20 cellular contexts compared by ENCODE assay signal in genomic region chr13:99289265-99289664, GRCh38. TPM values are rescaled to one million over a fixed set of nuclear protein-coding genes. Genes with fewer than 3 reads are reported as not detected.
A peak's percentile ranks its signal among the peaks of the same experiment; 100 is the strongest.
DNase-seq lines count a peak whose midpoint lies in the region; ATAC-seq and TF ChIP-seq lines count a peak whose summit lies in the region.
"Had no signal": no experiment of that assay in that cellular context is flagged by ENCODE, and none has a peak within 500 bp of the region (broad histone marks: within the 10 kb centered on the region; RNA-seq: fewer than 3 reads in every experiment).

No MANE protein-coding gene starts in this region.

- intact Hi-C loops in activated T-helper 2 cell treated with anti-CD3 and anti-CD28 coated beads, Interferon-gamma antibody, Interleukin-2, Interleukin-4, amounts not matched to agents 10 μg/mL and 5 μg/mL and 100 μg/mL, durations not matched to agents 14 hours and 24 hours and 36 hours (cut with micrococcal nuclease): loop anchor here (2.0 to 5.0 kb wide), 3 partner anchors 14 to 208 kb away; no protein-coding TSS in a partner anchor
- intact Hi-C loops in esophagus muscularis mucosa (cut with DNase I): no loop called here

- H3K9me3 ChIP-seq in CD4-positive, CD25-positive, alpha-beta regulatory T cell (ENCODE audit: control insufficient read depth in 2 of 2, low read length in 2 of 2): no peaks in the 10 kb centered on the region
- no peaks in the 10 kb centered on the region for H3K9me3 ChIP-seq in esophagus muscularis mucosa
- H3K9me3 ChIP-seq: left ventricle myocardium inferior, SK-N-SH had no signal

- H3K27me3 ChIP-seq in CD4-positive, CD25-positive, alpha-beta regulatory T cell (ENCODE audit: control insufficient read depth, insufficient read depth, low read length): no peaks in the 10 kb centered on the region
- H3K27me3 ChIP-seq in esophagus muscularis mucosa: no peaks in the 10 kb centered on the region

- peaks cover 30% of the 10 kb centered on the region for H3K36me3 ChIP-seq in CD4-positive, CD25-positive, alpha-beta regulatory T cell (ENCODE audit: control insufficient read depth, insufficient read depth, low read length)
- peaks cover 0 to 4% (median 0%) of the 10 kb centered on the region in 4 donors for H3K36me3 ChIP-seq in esophagus muscularis mucosa

- TF ChIP-seq EP300 in esophagus muscularis mucosa (IDR thresholded peaks at IDR 0.05): no peak

- no peak for ATAC-seq in CD4-positive, CD25-positive, alpha-beta regulatory T cell (ENCODE audit: low read depth in 2 of 2)
- ATAC-seq: PC-3 had no signal

- WGBS in esophagus muscularis mucosa: 66% methylated on average over 2 of the region's 2 CpGs

- H3K27ac ChIP-seq in CD4-positive, CD25-positive, alpha-beta regulatory T cell (ENCODE audit: insufficient read depth, low read length, poor library complexity, severe bottlenecking): no peak overlapping the region
- peak overlapping the region in 1 of 4 donors; percentile 3 for H3K27ac ChIP-seq in esophagus muscularis mucosa (replicated peaks in 1 of 4)
- H3K27ac ChIP-seq: left ventricle myocardium inferior had no signal

- H3K9me3 Mint-ChIP-seq in CD4-positive, CD25-positive, alpha-beta regulatory T cell: no peaks in the 10 kb centered on the region
- no peaks in the 10 kb centered on the region for H3K9me3 Mint-ChIP-seq in IgD-negative memory B cell
- H3K9me3 Mint-ChIP-seq in activated T-helper 2 cell treated with anti-CD3 and anti-CD28 coated beads, Interferon-gamma antibody, Interleukin-2, Interleukin-4, amounts not matched to agents 10 μg/mL and 5 μg/mL and 100 μg/mL, durations not matched to agents 14 hours and 24 hours and 36 hours: no peaks in the 10 kb centered on the region

- no peak for DNase-seq in CD4-positive, CD25-positive, alpha-beta regulatory T cell
- DNase-seq in activated T-helper 2 cell treated with anti-CD3 and anti-CD28 coated beads, Interferon-gamma antibody, Interleukin-2, Interleukin-4, amounts not matched to agents 10 μg/mL and 5 μg/mL and 100 μg/mL, durations not matched to agents 14 hours and 24 hours and 36 hours (ENCODE audit: low spot score): no peak
- peak; percentile 54 for DNase-seq in medulla oblongata (ENCODE audit: extremely low spot score)
- DNase-seq in stimulated activated CD4-positive, alpha-beta T cell treated with anti-CD3 and anti-CD28 coated beads, Interleukin-12 subunit alpha, Interleukin-12 subunit beta, amount 100 ng/mL, for 4 hours: no peak
- DNase-seq in COLO668 (lab: John Stamatoyannopoulos, UW; ENCODE audit: unreplicated experiment): no peak
- DNase-seq in effector CD8-positive, alpha-beta T cell (lab: John Stamatoyannopoulos, UW): no peak
- DNase-seq in esophagus muscularis mucosa (ENCODE audit: extremely low spot score): no peak
- DNase-seq: C1 segment of cervical spinal cord, GDM1, HCEC 1CT, left ventricle myocardium inferior, NCI-H1417, NCI-H345, PC-3, SK-N-SH had no signal

- H3K4me1 ChIP-seq in CD4-positive, CD25-positive, alpha-beta regulatory T cell (ENCODE audit: control insufficient read depth, insufficient read depth, low read length, poor library complexity, severe bottlenecking): peaks cover 73% of the 10 kb centered on the region
- H3K4me1 ChIP-seq in esophagus muscularis mucosa: peaks cover 22 to 41% (median 37%) of the 10 kb centered on the region in 4 donors

- peak overlapping the region in 3 of 4 donors; percentile 1 to 76 (median 8) for H3K4me3 Mint-ChIP-seq in CD4-positive, CD25-positive, alpha-beta regulatory T cell
- H3K4me3 Mint-ChIP-seq in IgD-negative memory B cell: peak overlapping the region in 2 of 4 donors; percentile 75 to 76
- H3K4me3 Mint-ChIP-seq in activated T-helper 2 cell treated with anti-CD3 and anti-CD28 coated beads, Interferon-gamma antibody, Interleukin-2, Interleukin-4, amounts not matched to agents 10 μg/mL and 5 μg/mL and 100 μg/mL, durations not matched to agents 14 hours and 24 hours and 36 hours (ENCODE audit: low read depth): no peak overlapping the region

- TF ChIP-seq POLR2A in esophagus muscularis mucosa (IDR thresholded peaks at IDR 0.05; ENCODE audit: low read depth): no peak

- H3K36me3 Mint-ChIP-seq in CD4-positive, CD25-positive, alpha-beta regulatory T cell: peaks cover 37% of the 10 kb centered on the region
- H3K36me3 Mint-ChIP-seq in IgD-negative memory B cell: peaks cover 13% of the 10 kb centered on the region
- H3K36me3 Mint-ChIP-seq in activated T-helper 2 cell treated with anti-CD3 and anti-CD28 coated beads, Interferon-gamma antibody, Interleukin-2, Interleukin-4, amounts not matched to agents 10 μg/mL and 5 μg/mL and 100 μg/mL, durations not matched to agents 14 hours and 24 hours and 36 hours (ENCODE audit: low read depth): peaks cover 72% of the 10 kb centered on the region

- peak overlapping the region; percentile 7 to 92 (median 35) for H3K27ac Mint-ChIP-seq in CD4-positive, CD25-positive, alpha-beta regulatory T cell
- H3K27ac Mint-ChIP-seq in IgD-negative memory B cell: peak overlapping the region in 2 of 3 donors; percentile 76 to 82
- peak overlapping the region; percentile 80 for H3K27ac Mint-ChIP-seq in activated T-helper 2 cell treated with anti-CD3 and anti-CD28 coated beads, Interferon-gamma antibody, Interleukin-2, Interleukin-4, amounts not matched to agents 10 μg/mL and 5 μg/mL and 100 μg/mL, durations not matched to agents 14 hours and 24 hours and 36 hours

- TF ChIP-seq CTCF in esophagus muscularis mucosa (IDR thresholded peaks at IDR 0.05): no peak

- H3K4me1 Mint-ChIP-seq in CD4-positive, CD25-positive, alpha-beta regulatory T cell: peaks cover 53 to 92% (median 67%) of the 10 kb centered on the region in 4 donors
- H3K4me1 Mint-ChIP-seq in IgD-negative memory B cell: peaks cover 61 to 74% (median 70%) of the 10 kb centered on the region in 3 donors
- H3K4me1 Mint-ChIP-seq in activated T-helper 2 cell treated with anti-CD3 and anti-CD28 coated beads, Interferon-gamma antibody, Interleukin-2, Interleukin-4, amounts not matched to agents 10 μg/mL and 5 μg/mL and 100 μg/mL, durations not matched to agents 14 hours and 24 hours and 36 hours (ENCODE audit: low read depth): peaks cover 84% of the 10 kb centered on the region

- H3K4me3 ChIP-seq in CD4-positive, CD25-positive, alpha-beta regulatory T cell (ENCODE audit: low read depth, low read length): peak overlapping the region; percentile 2
- H3K4me3 ChIP-seq in esophagus muscularis mucosa: no peak overlapping the region
- H3K4me3 ChIP-seq: left ventricle myocardium inferior had no signal

- no peaks in the 10 kb centered on the region for H3K27me3 Mint-ChIP-seq in CD4-positive, CD25-positive, alpha-beta regulatory T cell
- H3K27me3 Mint-ChIP-seq in IgD-negative memory B cell: no peaks in the 10 kb centered on the region
- no peaks in the 10 kb centered on the region for H3K27me3 Mint-ChIP-seq in activated T-helper 2 cell treated with anti-CD3 and anti-CD28 coated beads, Interferon-gamma antibody, Interleukin-2, Interleukin-4, amounts not matched to agents 10 μg/mL and 5 μg/mL and 100 μg/mL, durations not matched to agents 14 hours and 24 hours and 36 hours (ENCODE audit: low read depth)

RNA-seq across cellular contexts. Expression of gene GPR183, which starts 17.9 kb away (rescaled TPM):
- total RNA-seq in CD4-positive, CD25-positive, alpha-beta regulatory T cell: 206 TPM
- polyA plus RNA-seq in CD4-positive, CD25-positive, alpha-beta regulatory T cell: 100 to 1,000 TPM; 262 to 418 (median 324) TPM
- polyA plus RNA-seq in IgD-negative memory B cell: 494 TPM
- 143 and 147 TPM in 2 replicates for total RNA-seq in activated T-helper 2 cell treated with anti-CD3 and anti-CD28 coated beads, Interferon-gamma antibody, Interleukin-2, Interleukin-4, amounts not matched to agents 10 μg/mL and 5 μg/mL and 100 μg/mL, durations not matched to agents 14 hours and 24 hours and 36 hours
- 10 to 100 TPM; 11.9 to 32.1 (median 22.3) TPM for total RNA-seq in esophagus muscularis mucosa
- total RNA-seq: PC-3, renal cortical epithelial cell had no signal

RNA-seq across cellular contexts. Expression of gene GPR18, which starts 31.1 kb away (rescaled TPM):
- total RNA-seq in CD4-positive, CD25-positive, alpha-beta regulatory T cell: 8.6 TPM
- polyA plus RNA-seq in CD4-positive, CD25-positive, alpha-beta regulatory T cell: 10 to 100 TPM in 2 of 4 donors, 1 to 10 TPM in 2; 6.1 to 22.6 (median 10.5) TPM
- 58.6 TPM for polyA plus RNA-seq in IgD-negative memory B cell
- 7.4 and 8.4 TPM in 2 replicates for total RNA-seq in activated T-helper 2 cell treated with anti-CD3 and anti-CD28 coated beads, Interferon-gamma antibody, Interleukin-2, Interleukin-4, amounts not matched to agents 10 μg/mL and 5 μg/mL and 100 μg/mL, durations not matched to agents 14 hours and 24 hours and 36 hours
- not detected for total RNA-seq in esophagus muscularis mucosa
- total RNA-seq: dermis microvascular lymphatic vessel endothelial cell, fibroblast of villous mesenchyme, left ventricle myocardium inferior, PC-3, renal cortical epithelial cell, temporal lobe had no signal
- polyA plus RNA-seq: SK-N-SH had no signal
